Comparison of ENCODE assay signal across 16 cellular contexts in genomic region chr5:174234388-174234787, GRCh38.
A peak's percentile ranks its signal among the peaks of the same experiment; 100 is the strongest.
DNase-seq lines count a peak whose midpoint lies in the region; FAIRE-seq and TF ChIP-seq lines count a peak whose summit lies in the region.
"Had no signal": no experiment of that assay in that cellular context is flagged by ENCODE, and none has a peak within 500 bp of the region (broad histone marks: within the 10 kb centered on the region; RNA-seq: fewer than 3 reads in every experiment).

No MANE protein-coding gene starts in this region.

- no peak overlapping the region for H2AK5ac ChIP-seq in trophoblast cell (ENCODE audit: low read length)

- H3K4me1 ChIP-seq in HEK293 (ENCODE audit: control insufficient read depth, insufficient read depth, low read length) (no peaks in the 10 kb centered on the region), astrocyte (ENCODE audit: insufficient read depth, low read length) (peaks cover 35% of the 10 kb centered on the region), trophoblast cell (ENCODE audit: control insufficient read depth in 1 of 2, insufficient read depth in 2 of 2, low read length in 2 of 2) (peaks cover 4 to 13% of the 10 kb centered on the region in 2 experiments), Caco-2 (no peaks in the 10 kb centered on the region), BE2C (peaks cover 30% of the 10 kb centered on the region)
- H3K4me1 ChIP-seq: BLaER1 treated with 17β-estradiol and CSF1 and Interleukin-3, amounts not matched to agents 10 nM and 100 nM had no signal

- no peak overlapping the region for H4K12ac ChIP-seq in trophoblast cell (ENCODE audit: low read depth, low read length)

- H3K36me3 ChIP-seq in HEK293 (ENCODE audit: control insufficient read depth in 2 of 2, insufficient read depth in 1 of 2, low read length in 2 of 2) = no peaks in the 10 kb centered on the region
- no peaks in the 10 kb centered on the region for H3K36me3 ChIP-seq in astrocyte (ENCODE audit: insufficient read depth, low read length)
- no peaks in the 10 kb centered on the region for H3K36me3 ChIP-seq in trophoblast cell (ENCODE audit: control insufficient read depth in 1 of 2, insufficient read depth in 2 of 2, low read length in 2 of 2)
- H3K36me3 ChIP-seq in Caco-2 (ENCODE audit: control insufficient read depth, insufficient read depth, low read length) = no peaks in the 10 kb centered on the region
- no peaks in the 10 kb centered on the region for H3K36me3 ChIP-seq in BE2C
- H3K36me3 ChIP-seq: BLaER1 treated with 17β-estradiol and CSF1 and Interleukin-3, amounts not matched to agents 10 nM and 100 nM had no signal

- H3K9me3 Mint-ChIP-seq in astrocyte (ENCODE audit: unreplicated experiment) (peaks cover 3% of the 10 kb centered on the region), Caco-2 (ENCODE audit: unreplicated experiment) (peaks cover 6% of the 10 kb centered on the region)

- no peak overlapping the region for H3K14ac ChIP-seq in trophoblast cell (ENCODE audit: low read length)

- H3K27me3 Mint-ChIP-seq in astrocyte (ENCODE audit: low read depth, unreplicated experiment) (no peaks in the 10 kb centered on the region), Caco-2 (ENCODE audit: insufficient read depth, unreplicated experiment) (peaks cover 22% of the 10 kb centered on the region)
- H3K27me3 Mint-ChIP-seq: CD4-positive, CD25-positive, alpha-beta regulatory T cell had no signal

- FAIRE-seq in astrocyte (lab: Jason Lieb, UNC) = no peak
- FAIRE-seq: H1 had no signal

- no peak overlapping the region for H2BK12ac ChIP-seq in trophoblast cell (ENCODE audit: low read length)

- no peak overlapping the region for H3K18ac ChIP-seq in trophoblast cell (ENCODE audit: low read length)

- H4K20me1 ChIP-seq in astrocyte (ENCODE audit: insufficient read depth, low read length) = no peaks in the 10 kb centered on the region
- H4K20me1 ChIP-seq: BLaER1 treated with 17β-estradiol and CSF1 and Interleukin-3, amounts not matched to agents 10 nM and 100 nM had no signal

- H3K9ac ChIP-seq in astrocyte (ENCODE audit: low read length) (no peak overlapping the region), trophoblast cell (ENCODE audit: low read length) (no peak overlapping the region)
- H3K9ac ChIP-seq: BLaER1 treated with 17β-estradiol and CSF1 and Interleukin-3, amounts not matched to agents 10 nM and 100 nM had no signal

- CTCF ChIA-PET in HEK293 (lab: Yijun Ruan, JAX) (no interaction called here), Caco-2 (lab: Charles Lee) (no interaction called here)

- H3K27ac Mint-ChIP-seq in astrocyte (ENCODE audit: unreplicated experiment) (peak overlapping the region; percentile 63), Caco-2 (ENCODE audit: unreplicated experiment) (no peak overlapping the region)
- H3K27ac Mint-ChIP-seq: CD4-positive, CD25-positive, alpha-beta regulatory T cell had no signal

- peak overlapping the region; percentile 54 for H3K4me2 ChIP-seq in astrocyte (ENCODE audit: low read length)
- no peak overlapping the region for H3K4me2 ChIP-seq in trophoblast cell (ENCODE audit: low read length)
- H3K4me2 ChIP-seq: BLaER1 treated with 17β-estradiol and CSF1 and Interleukin-3, amounts not matched to agents 10 nM and 100 nM had no signal

- no peaks in the 10 kb centered on the region for H3K9me3 ChIP-seq in HEK293 (ENCODE audit: control insufficient read depth, insufficient read depth, low read depth, low read length)
- H3K9me3 ChIP-seq in astrocyte (ENCODE audit: insufficient read depth, low read depth, low read length) = no peaks in the 10 kb centered on the region
- H3K9me3 ChIP-seq in trophoblast cell (ENCODE audit: insufficient read depth, low read depth, low read length) = no peaks in the 10 kb centered on the region
- H3K9me3 ChIP-seq in Caco-2 = no peaks in the 10 kb centered on the region; the same call in 1 of the 2 replicates
- no peaks in the 10 kb centered on the region; the same call in 1 of the 2 replicates for H3K9me3 ChIP-seq in BE2C

- TF ChIP-seq CTCF in HEK293 (tag by site-specific recombination; IDR thresholded peaks at IDR 0.05) = no peak
- TF ChIP-seq CTCF in astrocyte (IDR thresholded peaks at IDR 0.05; ENCODE audit: insufficient read depth, low read depth, low read length) = no peak
- TF ChIP-seq CTCF in Caco-2 (IDR thresholded peaks at IDR 0.05; ENCODE audit: insufficient read depth in 1 of 2, low read depth in 1 of 2, low read length in 1 of 2, severe bottlenecking in 1 of 2, unreplicated experiment in 1 of 2) = no peak
- TF ChIP-seq CTCF in BE2C (IDR thresholded peaks at IDR 0.05; ENCODE audit: low read depth, low read length) = no peak

- H2AFZ ChIP-seq in astrocyte (ENCODE audit: low read depth, low read length) = no peak overlapping the region
- no peak overlapping the region for H2AFZ ChIP-seq in trophoblast cell (ENCODE audit: insufficient read depth, low read length, poor library complexity)

- POLR2A ChIA-PET in HEK293 (lab: Yijun Ruan, JAX) (interaction anchor here (0.7 kb wide), 1 partner anchor 30 kb away, joined by 4 read pairs; no protein-coding TSS in a partner anchor), Caco-2 (lab: Charles Lee) (no interaction called here)

- no CpG with 5 or more reads among the region's 8 CpGs for whole genome bisulfite sequencing in trophoblast cell (ENCODE audit: extremely low coverage, insufficient coverage, insufficient read length)

- no peak overlapping the region for H3K4me3 ChIP-seq in HEK293 (ENCODE audit: low read depth, low read length)
- H3K4me3 ChIP-seq in astrocyte (ENCODE audit: insufficient read depth, low read depth, low read length) = no peak overlapping the region
- no peak overlapping the region for H3K4me3 ChIP-seq in trophoblast cell (ENCODE audit: low read depth, low read length)
- H3K4me3 ChIP-seq in Caco-2 (ENCODE audit: low read depth, low read length) = no peak overlapping the region
- no peak overlapping the region for H3K4me3 ChIP-seq in BE2C (ENCODE audit: low read depth, low read length)
- H3K4me3 ChIP-seq: BLaER1 treated with 17β-estradiol and CSF1 and Interleukin-3, amounts not matched to agents 10 nM and 100 nM had no signal

- H3K4me1 Mint-ChIP-seq in astrocyte (ENCODE audit: low read depth, unreplicated experiment) = peaks cover 36% of the 10 kb centered on the region
- H3K4me1 Mint-ChIP-seq in Caco-2 (ENCODE audit: low read depth, unreplicated experiment) = no peaks in the 10 kb centered on the region
- H3K4me1 Mint-ChIP-seq: CD4-positive, CD25-positive, alpha-beta regulatory T cell had no signal

- no peak overlapping the region for H4K8ac ChIP-seq in trophoblast cell (ENCODE audit: low read depth, low read length)

- BruUV-seq in Caco-2 (replicated peaks; lab: Mats Ljungman, UMichigan) = no TSS peak

- no peak overlapping the region for H2BK120ac ChIP-seq in trophoblast cell (ENCODE audit: insufficient read depth, low read length, poor library complexity)

- intact Hi-C loops in Caco-2 (cut with micrococcal nuclease; ENCODE audit: unreplicated experiment) = no loop called here

- no peak overlapping the region for H3K23ac ChIP-seq in trophoblast cell (ENCODE audit: low read length)

- H2BK5ac ChIP-seq in trophoblast cell (ENCODE audit: low read depth, low read length, poor library complexity) = no peak overlapping the region

- no peak overlapping the region for H3K4me3 Mint-ChIP-seq in astrocyte (ENCODE audit: unreplicated experiment)
- no peak overlapping the region for H3K4me3 Mint-ChIP-seq in Caco-2 (ENCODE audit: unreplicated experiment)
- H3K4me3 Mint-ChIP-seq: CD4-positive, CD25-positive, alpha-beta regulatory T cell had no signal

- DNase-seq in A172 (ENCODE audit: low spot score) (peak; percentile 69), astrocyte (ENCODE audit: low read depth) (no peak), trophoblast cell (no peak), NCI-H524 (lab: John Stamatoyannopoulos, UW) (no peak), cerebellar nuclear complex (lab: John Stamatoyannopoulos, UW) (no peak), Caco-2 (no peak), BE2C (no peak)
- DNase-seq: AML-193; CD4-positive, CD25-positive, alpha-beta regulatory T cell; DMS79; GDM1; HCEC 1CT had no signal

- H3K27me3 ChIP-seq in astrocyte (ENCODE audit: insufficient read depth, low read length) (no peaks in the 10 kb centered on the region), trophoblast cell (ENCODE audit: insufficient read depth, low read length) (no peaks in the 10 kb centered on the region), Caco-2 (replicated peaks; ENCODE audit: control insufficient read depth, insufficient read depth, low read length) (no peaks in the 10 kb centered on the region), BE2C (no peaks in the 10 kb centered on the region)
- H3K27me3 ChIP-seq: BLaER1 treated with 17β-estradiol and CSF1 and Interleukin-3, amounts not matched to agents 10 nM and 100 nM had no signal

- H3K36me3 Mint-ChIP-seq in astrocyte (ENCODE audit: low read depth, unreplicated experiment) (no peaks in the 10 kb centered on the region), Caco-2 (ENCODE audit: insufficient read depth, unreplicated experiment) (no peaks in the 10 kb centered on the region)
- H3K36me3 Mint-ChIP-seq: CD4-positive, CD25-positive, alpha-beta regulatory T cell had no signal

- H4K91ac ChIP-seq in trophoblast cell (ENCODE audit: low read depth, low read length) = peak overlapping the region; percentile 39

- H3K4ac ChIP-seq in trophoblast cell (ENCODE audit: low read depth, low read length) = no peak overlapping the region

- H3K27ac ChIP-seq in HEK293 (ENCODE audit: extremely low read depth, low read depth, low read length) = no peak overlapping the region
- peak overlapping the region; percentile 48 for H3K27ac ChIP-seq in astrocyte (ENCODE audit: low read depth, low read length)
- H3K27ac ChIP-seq in trophoblast cell (ENCODE audit: low read depth, low read length) = no peak overlapping the region
- H3K27ac ChIP-seq: 22Rv1; BLaER1 treated with 17β-estradiol and CSF1 and Interleukin-3, amounts not matched to agents 10 nM and 100 nM had no signal

- peaks cover 5% of the 10 kb centered on the region for H3K79me1 ChIP-seq in trophoblast cell (ENCODE audit: low read length)

- no peaks in the 10 kb centered on the region for H3K79me2 ChIP-seq in astrocyte (ENCODE audit: insufficient read depth, low read length)
- H3K79me2 ChIP-seq in trophoblast cell (ENCODE audit: control insufficient read depth, insufficient read depth, low read length, poor library complexity) = no peaks in the 10 kb centered on the region

TF ChIP-seq in HEK293, 187 proteins besides CTCF, POLR2A, EP300 and RAD21:
- TF ChIP-seq KLF10 (tag by site-specific recombination; IDR thresholded peaks at IDR 0.05) (no peak), ZIC2 (tag by site-specific recombination; IDR thresholded peaks at IDR 0.05) (peak; percentile 65), TCF7L2 (IDR thresholded peaks at IDR 0.05; ENCODE audit: borderline replicate concordance, low read depth, low read length) (no peak)
TF ChIP-seq in HEK293: peak in this region for 1.
